In genomic region chr17:80201446-80201845, GRCh38 we compare ENCODE assay signal across 40 cellular contexts. TPM values are rescaled to one million over a fixed set of nuclear protein-coding genes. Genes with fewer than 3 reads are reported as not detected.
"Had no signal": no experiment of that assay in that cellular context is flagged by ENCODE, and none has a peak within 500 bp of the region (broad histone marks: within the 10 kb centered on the region; RNA-seq: fewer than 3 reads in every experiment).

No MANE protein-coding gene starts in this region.

- H3K27me3 Mint-ChIP-seq: activated naive CD4-positive, alpha-beta T cell treated with anti-CD3 and anti-CD28 coated beads, Interleukin-2, amount 10 ng/mL, durations not matched to agents 7 days and 5 days; activated naive CD4-positive, alpha-beta T cell treated with anti-CD3 and anti-CD28 coated beads, Interleukin-2, amount 50 U/mL, for 24 hours; activated naive CD8-positive, alpha-beta T cell; activated naive CD8-positive, alpha-beta T cell treated with anti-CD3 and anti-CD28 coated beads for 36 hours; activated naive CD8-positive, alpha-beta T cell treated with anti-CD3 and anti-CD28 coated beads, Interleukin-2, amount 10 ng/mL, durations not matched to agents 7 days and 5 days; activated naive CD8-positive, alpha-beta T cell treated with anti-CD3 and anti-CD28 coated beads, Interleukin-2, amount 50 U/mL, for 24 hours; activated T-cell treated with anti-CD3 and anti-CD28 coated beads, Interleukin-2, amount 50 U/mL, for 24 hours; activated T-helper 17 cell treated with anti-CD3 and anti-CD28 coated beads, Interleukin-2, amount 50 U/mL, for 72 hours; brain; central memory CD8-positive, alpha-beta T cell had no signal

- FAIRE-seq: astrocyte, bronchial epithelial cell had no signal

- DNase-seq: activated effector memory CD4-positive, alpha-beta T cell treated with anti-CD3 and anti-CD28 coated beads, Interleukin-2, amount 50 U/mL, for 16 hours; activated effector memory CD4-positive, alpha-beta T cell treated with Interleukin-2 at 50 U/mL for 16 hours; activated gamma-delta T cell; activated gamma-delta T cell treated with Interleukin-2 at 50 U/mL for 16 hours; activated naive CD4-positive, alpha-beta T cell; activated naive CD4-positive, alpha-beta T cell treated with anti-CD3 and anti-CD28 coated beads for 36 hours; activated naive CD4-positive, alpha-beta T cell treated with anti-CD3 and anti-CD28 coated beads, Interleukin-2, amount 10 ng/mL, durations not matched to agents 7 days and 5 days; activated naive CD4-positive, alpha-beta T cell treated with anti-CD3 and anti-CD28 coated beads, Interleukin-2, amount 50 U/mL, for 16 hours; activated naive CD4-positive, alpha-beta T cell treated with Interleukin-2 at 50 U/mL for 16 hours; activated naive CD8-positive, alpha-beta T cell treated with anti-CD3 and anti-CD28 coated beads for 36 hours; activated naive CD8-positive, alpha-beta T cell treated with anti-CD3 and anti-CD28 coated beads, Interleukin-2, amount 10 ng/mL, durations not matched to agents 7 days and 5 days; activated naive CD8-positive, alpha-beta T cell treated with anti-CD3 and anti-CD28 coated beads, Interleukin-2, amount 50 U/mL, for 24 hours; activated T-cell treated with anti-CD3 and anti-CD28 coated beads, Interleukin-2, amount 50 U/mL, for 1 hour; activated T-cell treated with anti-CD3 and anti-CD28 coated beads, Interleukin-2, amount 50 U/mL, for 24 hours; activated T-cell treated with anti-CD3 and anti-CD28 coated beads, Interleukin-2, amount 50 U/mL, for 4 hours; activated T-cell treated with anti-CD3 and anti-CD28 coated beads, Interleukin-2, amount 50 U/mL, for 48 hours; activated T-cell treated with anti-CD3 and anti-CD28 coated beads, Interleukin-2, amount 50 U/mL, for 72 hours; adrenal gland; amniotic stem cell; amygdala; aorta; body of pancreas; brain microvascular endothelial cell; caudate nucleus; central memory CD4-positive, alpha-beta T cell; cerebellar nuclear complex had no signal

- H3K27ac Mint-ChIP-seq: activated naive CD4-positive, alpha-beta T cell treated with anti-CD3 and anti-CD28 coated beads for 36 hours; activated naive CD4-positive, alpha-beta T cell treated with anti-CD3 and anti-CD28 coated beads, Interleukin-2, amount 10 ng/mL, durations not matched to agents 7 days and 5 days; activated naive CD4-positive, alpha-beta T cell treated with anti-CD3 and anti-CD28 coated beads, Interleukin-2, amount 50 U/mL, for 24 hours; activated naive CD8-positive, alpha-beta T cell; activated naive CD8-positive, alpha-beta T cell treated with anti-CD3 and anti-CD28 coated beads for 36 hours; activated naive CD8-positive, alpha-beta T cell treated with anti-CD3 and anti-CD28 coated beads, Interleukin-2, amount 10 ng/mL, durations not matched to agents 7 days and 5 days; activated naive CD8-positive, alpha-beta T cell treated with anti-CD3 and anti-CD28 coated beads, Interleukin-2, amount 50 U/mL, for 24 hours; activated T-cell treated with anti-CD3 and anti-CD28 coated beads, Interleukin-2, amount 50 U/mL, for 24 hours; activated T-cell treated with anti-CD3 and anti-CD28 coated beads, Interleukin-2, amount 50 U/mL, for 72 hours; activated T-helper 1 cell treated with anti-CD3 and anti-CD28 coated beads, Interleukin-12 subunit alpha, Interleukin-12 subunit beta, Interleukin-2, Interleukin-4 antibody, amounts not matched to agents 30 ng/mL and 10 ng/mL and 1 ng/mL, durations not matched to agents 14 hours and 24 hours and 36 hours; activated T-helper 17 cell treated with anti-CD3 and anti-CD28 coated beads, Interleukin-2, amount 50 U/mL, for 72 hours; activated T-helper 2 cell treated with anti-CD3 and anti-CD28 coated beads, Interferon-gamma antibody, Interleukin-2, Interleukin-4, amounts not matched to agents 10 μg/mL and 5 μg/mL and 100 μg/mL, durations not matched to agents 14 hours and 24 hours and 36 hours; brain had no signal

- H3K27me3 ChIP-seq: adrenal gland, ascending aorta, body of pancreas, brain microvascular endothelial cell, breast epithelium, cardiac muscle cell had no signal

- H3K4me1 Mint-ChIP-seq: activated naive CD4-positive, alpha-beta T cell treated with anti-CD3 and anti-CD28 coated beads, Interleukin-2, amount 10 ng/mL, durations not matched to agents 7 days and 5 days; activated naive CD4-positive, alpha-beta T cell treated with anti-CD3 and anti-CD28 coated beads, Interleukin-2, amount 50 U/mL, for 24 hours; activated naive CD8-positive, alpha-beta T cell treated with anti-CD3 and anti-CD28 coated beads for 36 hours; activated naive CD8-positive, alpha-beta T cell treated with anti-CD3 and anti-CD28 coated beads, Interleukin-2, amount 10 ng/mL, durations not matched to agents 7 days and 5 days; activated naive CD8-positive, alpha-beta T cell treated with anti-CD3 and anti-CD28 coated beads, Interleukin-2, amount 50 U/mL, for 24 hours; activated T-helper 17 cell treated with anti-CD3 and anti-CD28 coated beads, Interleukin-2, amount 50 U/mL, for 72 hours; brain; central memory CD8-positive, alpha-beta T cell had no signal

- H3K27ac ChIP-seq: adrenal gland, ascending aorta, body of pancreas, brain microvascular endothelial cell, breast epithelium, cardiac muscle cell had no signal

- H3K4me1 ChIP-seq: adrenal gland, ascending aorta, body of pancreas, breast epithelium had no signal

- H3K4me3 ChIP-seq: adrenal gland, ascending aorta, body of pancreas, breast epithelium, cardiac muscle cell had no signal

- H3K9me3 ChIP-seq: adrenal gland, ascending aorta, body of pancreas, breast epithelium had no signal

- H3K36me3 Mint-ChIP-seq: activated naive CD4-positive, alpha-beta T cell treated with anti-CD3 and anti-CD28 coated beads, Interleukin-2, amount 10 ng/mL, durations not matched to agents 7 days and 5 days; activated naive CD4-positive, alpha-beta T cell treated with anti-CD3 and anti-CD28 coated beads, Interleukin-2, amount 50 U/mL, for 24 hours; activated naive CD4-positive, alpha-beta T cell treated with anti-CD3 and anti-CD28 coated beads, Interleukin-2, amount 50 U/mL, for 72 hours; activated naive CD8-positive, alpha-beta T cell; activated naive CD8-positive, alpha-beta T cell treated with anti-CD3 and anti-CD28 coated beads for 36 hours; activated naive CD8-positive, alpha-beta T cell treated with anti-CD3 and anti-CD28 coated beads, Interleukin-2, amount 10 ng/mL, durations not matched to agents 7 days and 5 days; brain had no signal

- ATAC-seq: activated naive CD4-positive, alpha-beta T cell treated with anti-CD3 and anti-CD28 coated beads, Interleukin-2, amount 50 U/mL, for 72 hours; activated naive CD8-positive, alpha-beta T cell treated with anti-CD3 and anti-CD28 coated beads, Interleukin-2, amount 50 U/mL, for 24 hours; activated T-cell treated with anti-CD3 and anti-CD28 coated beads, Interleukin-2, amount 50 U/mL, for 4 hours; activated T-cell treated with anti-CD3 and anti-CD28 coated beads, Interleukin-2, amount 50 U/mL, for 72 hours; activated T-helper 17 cell treated with anti-CD3 and anti-CD28 coated beads, Interleukin-2, amount 50 U/mL, for 72 hours; body of pancreas had no signal

- H3K36me3 ChIP-seq: adrenal gland, ascending aorta, brain microvascular endothelial cell, breast epithelium, cardiac muscle cell had no signal

- H3K9me3 Mint-ChIP-seq: activated naive CD4-positive, alpha-beta T cell treated with anti-CD3 and anti-CD28 coated beads for 36 hours; activated naive CD4-positive, alpha-beta T cell treated with anti-CD3 and anti-CD28 coated beads, Interleukin-2, amount 10 ng/mL, durations not matched to agents 7 days and 5 days; activated naive CD4-positive, alpha-beta T cell treated with anti-CD3 and anti-CD28 coated beads, Interleukin-2, amount 50 U/mL, for 24 hours; activated naive CD4-positive, alpha-beta T cell treated with anti-CD3 and anti-CD28 coated beads, Interleukin-2, amount 50 U/mL, for 72 hours; activated naive CD8-positive, alpha-beta T cell treated with anti-CD3 and anti-CD28 coated beads for 36 hours; activated naive CD8-positive, alpha-beta T cell treated with anti-CD3 and anti-CD28 coated beads, Interleukin-2, amount 10 ng/mL, durations not matched to agents 7 days and 5 days; activated naive CD8-positive, alpha-beta T cell treated with anti-CD3 and anti-CD28 coated beads, Interleukin-2, amount 50 U/mL, for 24 hours; activated T-cell treated with anti-CD3 and anti-CD28 coated beads, Interleukin-2, amount 50 U/mL, for 24 hours; activated T-cell treated with anti-CD3 and anti-CD28 coated beads, Interleukin-2, amount 50 U/mL, for 4 hours; activated T-cell treated with anti-CD3 and anti-CD28 coated beads, Interleukin-2, amount 50 U/mL, for 72 hours; activated T-helper 1 cell treated with anti-CD3 and anti-CD28 coated beads, Interleukin-12 subunit alpha, Interleukin-12 subunit beta, Interleukin-2, Interleukin-4 antibody, amounts not matched to agents 30 ng/mL and 10 ng/mL and 1 ng/mL, durations not matched to agents 14 hours and 24 hours and 36 hours; activated T-helper 17 cell treated with anti-CD3 and anti-CD28 coated beads, Interleukin-2, amount 50 U/mL, for 72 hours; activated T-helper 2 cell treated with anti-CD3 and anti-CD28 coated beads, Interferon-gamma antibody, Interleukin-2, Interleukin-4, amounts not matched to agents 10 μg/mL and 5 μg/mL and 100 μg/mL, durations not matched to agents 14 hours and 24 hours and 36 hours; central memory CD8-positive, alpha-beta T cell had no signal

- H3K4me3 Mint-ChIP-seq: activated naive CD4-positive, alpha-beta T cell treated with anti-CD3 and anti-CD28 coated beads for 36 hours; activated naive CD4-positive, alpha-beta T cell treated with anti-CD3 and anti-CD28 coated beads, Interleukin-2, amount 10 ng/mL, durations not matched to agents 7 days and 5 days; activated naive CD4-positive, alpha-beta T cell treated with anti-CD3 and anti-CD28 coated beads, Interleukin-2, amount 50 U/mL, for 24 hours; activated naive CD8-positive, alpha-beta T cell; activated naive CD8-positive, alpha-beta T cell treated with anti-CD3 and anti-CD28 coated beads for 36 hours; activated naive CD8-positive, alpha-beta T cell treated with anti-CD3 and anti-CD28 coated beads, Interleukin-2, amount 10 ng/mL, durations not matched to agents 7 days and 5 days; activated naive CD8-positive, alpha-beta T cell treated with anti-CD3 and anti-CD28 coated beads, Interleukin-2, amount 50 U/mL, for 24 hours; activated T-cell treated with anti-CD3 and anti-CD28 coated beads, Interleukin-2, amount 50 U/mL, for 24 hours; activated T-cell treated with anti-CD3 and anti-CD28 coated beads, Interleukin-2, amount 50 U/mL, for 4 hours; activated T-cell treated with anti-CD3 and anti-CD28 coated beads, Interleukin-2, amount 50 U/mL, for 72 hours; activated T-helper 1 cell treated with anti-CD3 and anti-CD28 coated beads, Interleukin-12 subunit alpha, Interleukin-12 subunit beta, Interleukin-2, Interleukin-4 antibody, amounts not matched to agents 30 ng/mL and 10 ng/mL and 1 ng/mL, durations not matched to agents 14 hours and 24 hours and 36 hours; activated T-helper 17 cell treated with anti-CD3 and anti-CD28 coated beads, Interleukin-2, amount 50 U/mL, for 72 hours; brain; central memory CD8-positive, alpha-beta T cell had no signal

RNA-seq across cellular contexts. Expression of gene CARD14, which starts 31.6 kb away (rescaled TPM):
- total RNA-seq: activated naive CD4-positive, alpha-beta T cell treated with anti-CD3 and anti-CD28 coated beads for 36 hours; activated naive CD8-positive, alpha-beta T cell treated with anti-CD3 and anti-CD28 coated beads for 36 hours; activated naive CD8-positive, alpha-beta T cell treated with anti-CD3 and anti-CD28 coated beads, Interleukin-2, amount 10 ng/mL, durations not matched to agents 7 days and 5 days; activated T-cell treated with anti-CD3 and anti-CD28 coated beads, Interleukin-2, amount 50 U/mL, for 4 hours; activated T-helper 1 cell treated with anti-CD3 and anti-CD28 coated beads, Interleukin-12 subunit alpha, Interleukin-12 subunit beta, Interleukin-2, Interleukin-4 antibody, amounts not matched to agents 30 ng/mL and 10 ng/mL and 1 ng/mL, durations not matched to agents 14 hours and 24 hours and 36 hours; activated T-helper 17 cell treated with anti-CD3 and anti-CD28 coated beads, Interleukin-2, amount 50 U/mL, for 72 hours; activated T-helper 2 cell treated with anti-CD3 and anti-CD28 coated beads, Interferon-gamma antibody, Interleukin-2, Interleukin-4, amounts not matched to agents 10 μg/mL and 5 μg/mL and 100 μg/mL, durations not matched to agents 14 hours and 24 hours and 36 hours; astrocyte; body of pancreas; cardiac septum had no signal
